ENCODE assay signal across 1 cellular context in genomic region chr7:12529971-12530710, GRCh38.
TF ChIP-seq lines count a peak whose summit lies in the region.

No MANE protein-coding gene starts in this region.

TF ChIP-seq in GM23338, 12 proteins besides CTCF, POLR2A, EP300 and RAD21 (continued from another document):
- TF ChIP-seq ZNF462 (CRISPR knock-in tag; IDR thresholded peaks at IDR 0.05) (0 out of 2 replicates have a peak, but pooled peaks have one; percentile 3), STAT1 (IDR thresholded peaks at IDR 0.05; ENCODE audit: unreplicated experiment) (no peak), NANOG (IDR thresholded peaks at IDR 0.05; ENCODE audit: borderline replicate concordance) (peak; percentile 2; the same call in 1 of the 2 replicates), CREB1 (CRISPR knock-in tag; IDR thresholded peaks at IDR 0.05; ENCODE audit: low read depth) (no peak), ETS1 (IDR thresholded peaks at IDR 0.05) (no peak), POLR2AphosphoS5 (IDR thresholded peaks at IDR 0.05; ENCODE audit: low read depth) (no peak), ZNF114 (CRISPR knock-in tag; IDR thresholded peaks at IDR 0.05) (no peak), REST (IDR thresholded peaks at IDR 0.05; ENCODE audit: unreplicated experiment) (no peak), EZH2phosphoT487 (IDR thresholded peaks at IDR 0.05; ENCODE audit: unreplicated experiment) (no peak)
